Comparison of ENCODE assay signal across 9 cellular contexts in genomic region chr7:105759670-105760548, GRCh38.
DNase-seq lines count a peak whose midpoint lies in the region; ATAC-seq and TF ChIP-seq lines count a peak whose summit lies in the region.
"Had no signal": no experiment of that assay in that cellular context is flagged by ENCODE, and none has a peak within 500 bp of the region (broad histone marks: within the 10 kb centered on the region; RNA-seq: fewer than 3 reads in every experiment).

No MANE protein-coding gene starts in this region.

- intact Hi-C loops in prostate gland (cut with DNase I) = loop anchor here (2.0 to 10.0 kb wide), 5 partner anchors 105 to 283 kb away; partner anchors contain the start of gene ATXN7L1

- H3K4me3 Mint-ChIP-seq in activated CD8-positive, alpha-beta memory T cell treated with anti-CD3 and anti-CD28 coated beads, Interleukin-2, amount 10 ng/mL, durations not matched to agents 7 days and 5 days = no peak overlapping the region
- H3K4me3 Mint-ChIP-seq in WTC11 = no peak overlapping the region
- H3K4me3 Mint-ChIP-seq in activated T-cell treated with anti-CD3 and anti-CD28 coated beads, Interleukin-2, amount 50 U/mL, for 72 hours = no peak overlapping the region

- peaks cover 1% of the 10 kb centered on the region for H3K36me3 Mint-ChIP-seq in activated CD8-positive, alpha-beta memory T cell treated with anti-CD3 and anti-CD28 coated beads, Interleukin-2, amount 10 ng/mL, durations not matched to agents 7 days and 5 days
- peaks cover 2% of the 10 kb centered on the region; the same call in 1 of the 2 replicates for H3K36me3 Mint-ChIP-seq in WTC11
- H3K36me3 Mint-ChIP-seq in activated T-cell treated with anti-CD3 and anti-CD28 coated beads, Interleukin-2, amount 50 U/mL, for 72 hours (ENCODE audit: insufficient read depth in 2 of 2) = no peaks in the 10 kb centered on the region
- H3K36me3 Mint-ChIP-seq: activated naive CD4-positive, alpha-beta T cell treated with anti-CD3 and anti-CD28 coated beads, Interleukin-2, amount 50 U/mL, for 72 hours had no signal

- no peaks in the 10 kb centered on the region for H3K27me3 ChIP-seq in prostate gland (replicated peaks; ENCODE audit: insufficient read depth)

- POLR2A ChIA-PET in WTC11 (lab: Charles Lee) = interaction anchor here (0.9 kb wide), 1 partner anchor 38 kb away, joined by 4 read pairs; no protein-coding TSS in a partner anchor

- CTCF ChIA-PET in activated CD8-positive, alpha-beta memory T cell treated with anti-CD3 and anti-CD28 coated beads, Interleukin-2, amount 10 ng/mL, durations not matched to agents 7 days and 5 days (lab: Charles Lee) = interaction anchor here (0.7 to 7.0 kb wide), 45 partner anchors 8 to 356 kb away, joined by 3 to 98 read pairs (median 4); partner anchors contain the start of genes ATXN7L1 and SYPL1
- CTCF ChIA-PET in WTC11 (lab: Charles Lee) = interaction anchor here (0.6 to 5.0 kb wide), 25 partner anchors 8 to 394 kb away, joined by 3 to 24 read pairs (median 5); no protein-coding TSS in a partner anchor

- TF ChIP-seq CTCF in WTC11 (IDR thresholded peaks at IDR 0.05) = no peak
- TF ChIP-seq CTCF in foreskin fibroblast (IDR thresholded peaks at IDR 0.05; ENCODE audit: low read depth, low read length) = peak; percentile 54
- peak in 3 of 4 experiments; percentile 65 to 74 (median 71) for TF ChIP-seq CTCF in prostate gland (IDR thresholded peaks at IDR 0.05)

- peaks cover 3% of the 10 kb centered on the region for H3K27me3 Mint-ChIP-seq in activated CD8-positive, alpha-beta memory T cell treated with anti-CD3 and anti-CD28 coated beads, Interleukin-2, amount 10 ng/mL, durations not matched to agents 7 days and 5 days
- no peaks in the 10 kb centered on the region for H3K27me3 Mint-ChIP-seq in WTC11 (ENCODE audit: low read depth)
- peaks cover 6% of the 10 kb centered on the region for H3K27me3 Mint-ChIP-seq in activated T-cell treated with anti-CD3 and anti-CD28 coated beads, Interleukin-2, amount 50 U/mL, for 72 hours (ENCODE audit: low read depth)

- H3K4me1 ChIP-seq in prostate gland (replicated peaks) = no peaks in the 10 kb centered on the region

- TF ChIP-seq POLR2A in prostate gland (IDR thresholded peaks at IDR 0.05) = no peak

- no peaks in the 10 kb centered on the region for H3K36me3 ChIP-seq in prostate gland

- H3K9me3 ChIP-seq in prostate gland = no peaks in the 10 kb centered on the region

- no peak for DNase-seq in activated CD8-positive, alpha-beta memory T cell treated with anti-CD3 and anti-CD28 coated beads, Interleukin-2, amount 10 ng/mL, durations not matched to agents 7 days and 5 days
- DNase-seq in activated CD8-positive, alpha-beta memory T cell treated with anti-CD3 and anti-CD28 coated beads for 24 hours = no peak
- DNase-seq in NCI-H146 (lab: John Stamatoyannopoulos, UW) (peak; percentile 55), WTC11 (ENCODE audit: low spot score) (peak; percentile 38), foreskin fibroblast (peak; percentile 46 to 79), prostate gland (ENCODE audit: low spot score) (peak; percentile 60)
- no peak for DNase-seq in activated T-cell treated with anti-CD3 and anti-CD28 coated beads, Interleukin-2, amount 50 U/mL, for 72 hours

- no peak overlapping the region for H3K4me3 ChIP-seq in foreskin fibroblast (ENCODE audit: low read depth in 1 of 2, low read length in 2 of 2)
- H3K4me3 ChIP-seq in prostate gland = no peak overlapping the region

- no peak overlapping the region for H3K27ac Mint-ChIP-seq in activated CD8-positive, alpha-beta memory T cell treated with anti-CD3 and anti-CD28 coated beads, Interleukin-2, amount 10 ng/mL, durations not matched to agents 7 days and 5 days
- H3K27ac Mint-ChIP-seq in WTC11 = peak overlapping the region; percentile 61
- no peak overlapping the region for H3K27ac Mint-ChIP-seq in activated T-cell treated with anti-CD3 and anti-CD28 coated beads, Interleukin-2, amount 50 U/mL, for 72 hours

- peaks cover 21% of the 10 kb centered on the region for H3K4me1 Mint-ChIP-seq in activated CD8-positive, alpha-beta memory T cell treated with anti-CD3 and anti-CD28 coated beads, Interleukin-2, amount 10 ng/mL, durations not matched to agents 7 days and 5 days
- H3K4me1 Mint-ChIP-seq in WTC11 = peaks cover 38% of the 10 kb centered on the region
- H3K4me1 Mint-ChIP-seq in activated T-cell treated with anti-CD3 and anti-CD28 coated beads, Interleukin-2, amount 50 U/mL, for 72 hours (ENCODE audit: low read depth) = peaks cover 27% of the 10 kb centered on the region

- H3K9me3 Mint-ChIP-seq in activated CD8-positive, alpha-beta memory T cell treated with anti-CD3 and anti-CD28 coated beads, Interleukin-2, amount 10 ng/mL, durations not matched to agents 7 days and 5 days (ENCODE audit: low read depth) = no peaks in the 10 kb centered on the region
- no peaks in the 10 kb centered on the region for H3K9me3 Mint-ChIP-seq in WTC11
- no peaks in the 10 kb centered on the region for H3K9me3 Mint-ChIP-seq in activated T-cell treated with anti-CD3 and anti-CD28 coated beads, Interleukin-2, amount 50 U/mL, for 72 hours
- H3K9me3 Mint-ChIP-seq: activated naive CD4-positive, alpha-beta T cell treated with anti-CD3 and anti-CD28 coated beads, Interleukin-2, amount 50 U/mL, for 72 hours had no signal

- WGBS in prostate gland = 79% methylated on average over 2 of the region's 2 CpGs

- H3K27ac ChIP-seq in prostate gland = no peak overlapping the region

- peak; percentile 14 for ATAC-seq in activated CD8-positive, alpha-beta memory T cell treated with anti-CD3 and anti-CD28 coated beads, Interleukin-2, amount 10 ng/mL, durations not matched to agents 7 days and 5 days
- ATAC-seq in WTC11 (no peak; the same call in 1 of the 2 replicates), HG03342 (IDR thresholded peaks at IDR 0.05; ENCODE audit: unreplicated experiment) (no peak)
- ATAC-seq in activated T-cell treated with anti-CD3 and anti-CD28 coated beads, Interleukin-2, amount 50 U/mL, for 72 hours (replicated peaks in 1 of 2) = no peak

TF ChIP-seq in WTC11, 78 proteins besides CTCF, POLR2A, EP300 and RAD21 (continues in another document):
- TF ChIP-seq PRDM15 (CRISPR knock-in tag; IDR thresholded peaks at IDR 0.05) (no peak), HMGA2 (CRISPR knock-in tag; IDR thresholded peaks at IDR 0.05) (no peak), ZNF121 (CRISPR knock-in tag; IDR thresholded peaks at IDR 0.05) (no peak), ZNF532 (CRISPR knock-in tag; IDR thresholded peaks at IDR 0.05; ENCODE audit: borderline replicate concordance) (no peak), ESRRA (CRISPR knock-in tag; IDR thresholded peaks at IDR 0.05; ENCODE audit: borderline replicate concordance) (no peak), SP1 (CRISPR knock-in tag; conservative IDR thresholded peaks at IDR 0.05) (no peak), ZNF423 (CRISPR knock-in tag; IDR thresholded peaks at IDR 0.05) (no peak), ZNF138 (CRISPR knock-in tag; conservative IDR thresholded peaks at IDR 0.05) (no peak)

Comparison
In these comparisons a context has a peak if more than half of its experiments do, and no peak if none do; other contexts are left out.
1. DNase-seq: peak in NCI-H146 (single experiment), WTC11 (single experiment), foreskin fibroblast (2 of 2) and prostate gland (single experiment); none in activated CD8-positive, alpha-beta memory T cell treated with anti-CD3 and anti-CD28 coated beads, Interleukin-2, amount 10 ng/mL, durations not matched to agents 7 days and 5 days (single experiment), activated CD8-positive, alpha-beta memory T cell treated with anti-CD3 and anti-CD28 coated beads for 24 hours (single experiment) and activated T-cell treated with anti-CD3 and anti-CD28 coated beads, Interleukin-2, amount 50 U/mL, for 72 hours (0 of 2).